8 cellular contexts compared by ENCODE assay signal in the genomic region with DNA sequence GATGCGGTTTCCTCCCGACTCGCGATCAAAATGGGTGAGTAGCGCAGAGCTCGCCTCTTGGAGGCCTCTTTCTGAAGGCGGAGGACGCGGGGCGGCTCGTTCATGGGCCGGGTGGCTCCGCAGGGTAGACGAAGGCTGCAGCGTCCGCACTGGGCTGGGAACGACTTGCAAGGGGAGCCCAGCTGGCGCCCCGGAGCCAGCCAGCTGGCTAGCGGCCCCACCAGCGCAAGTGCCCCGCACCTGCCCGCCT. TPM values are rescaled to one million over a fixed set of nuclear protein-coding genes. Genes with fewer than 3 reads are reported as not detected.
DNase-seq lines count a peak whose midpoint lies in the region; ATAC-seq and TF ChIP-seq lines count a peak whose summit lies in the region.

No MANE protein-coding gene starts in this region.

- no peak for ATAC-seq in activated T-cell treated with anti-CD3 and anti-CD28 coated beads, Interleukin-2, amount 50 U/mL, for 4 hours

- no peaks in the 10 kb centered on the region for H3K9me3 Mint-ChIP-seq in activated T-cell treated with anti-CD3 and anti-CD28 coated beads, Interleukin-2, amount 50 U/mL, for 4 hours

- no peak for TF ChIP-seq EP300 in neural cell (conservative IDR thresholded peaks at IDR 0.05; ENCODE audit: poor library complexity, severe bottlenecking)

- no peak for TF ChIP-seq RAD21 in neural cell (conservative IDR thresholded peaks at IDR 0.05)

- no peaks in the 10 kb centered on the region for H3K9me3 ChIP-seq in HUES48 (ENCODE audit: control insufficient read depth, insufficient read depth, low read length)
- no peaks in the 10 kb centered on the region for H3K9me3 ChIP-seq in neural cell (ENCODE audit: low read length)

- peak overlapping the region; percentile 74 for H2AFZ ChIP-seq in neural cell (ENCODE audit: low read depth, low read length)

- H3K9ac ChIP-seq in HUES48 (ENCODE audit: low read depth, low read length) (no peak overlapping the region), neural cell (ENCODE audit: low read length) (peak overlapping the region; percentile 69)

- H3K27me3 ChIP-seq in HUES48 (ENCODE audit: control insufficient read depth, insufficient read depth, low read length) (0 out of 2 replicates have a peak, but pooled peaks cover 3% of the 10 kb centered on the region), neural cell (ENCODE audit: insufficient read depth, low read depth, low read length) (no peaks in the 10 kb centered on the region)

- no peaks in the 10 kb centered on the region for H4K20me1 ChIP-seq in neural cell (ENCODE audit: insufficient read depth)

- no peaks in the 10 kb centered on the region for H3F3A ChIP-seq in neural cell (ENCODE audit: insufficient read depth, low read length, poor library complexity, severe bottlenecking)

- no peak for TF ChIP-seq CTCF in coronary artery (IDR thresholded peaks at IDR 0.05)
- no peak for TF ChIP-seq CTCF in neural cell (IDR thresholded peaks at IDR 0.05; ENCODE audit: poor library complexity, severe bottlenecking)

- peak overlapping the region; percentile 36 for H3K4me2 ChIP-seq in neural cell (ENCODE audit: low read length)

- peaks cover 7% of the 10 kb centered on the region for H3K79me2 ChIP-seq in neural cell (replicated peaks; ENCODE audit: insufficient read depth, low read length)

- H3K36me3 Mint-ChIP-seq in activated T-cell treated with anti-CD3 and anti-CD28 coated beads, Interleukin-2, amount 50 U/mL, for 4 hours (ENCODE audit: insufficient read depth) = no peaks in the 10 kb centered on the region

- no peak for DNase-seq in activated T-cell treated with anti-CD3 and anti-CD28 coated beads, Interleukin-2, amount 50 U/mL, for 4 hours
- DNase-seq in activated T-cell treated with anti-CD3 and anti-CD28 coated beads for 4 hours = no peak
- no peak for DNase-seq in coronary artery (ENCODE audit: low spot score)
- DNase-seq in stimulated activated CD4-positive, alpha-beta T cell treated with anti-CD3 and anti-CD28 coated beads, Interleukin-2, amount 100 ng/mL, for 48 hours = no peak
- DNase-seq in HT-29 (ENCODE audit: low spot score) = no peak
- DNase-seq in T-helper 9 cell = no peak

- peak overlapping the region; percentile 86 for H3K4me3 ChIP-seq in HUES48 (ENCODE audit: low read depth, low read length)
- peak overlapping the region; percentile 93 for H3K4me3 ChIP-seq in coronary artery
- peak overlapping the region; percentile 98 for H3K4me3 ChIP-seq in neural cell (ENCODE audit: low read length)

- H3K27ac ChIP-seq in HUES48 (ENCODE audit: low read depth, low read length) = no peak overlapping the region
- H3K27ac ChIP-seq in coronary artery = peak overlapping the region in 1 of 2 donors; percentile 61
- H3K27ac ChIP-seq in neural cell (ENCODE audit: low read length) = peak overlapping the region; percentile 76

- no peaks in the 10 kb centered on the region for H3K9me2 ChIP-seq in neural cell (ENCODE audit: insufficient read depth, low read length)

- H3K36me3 ChIP-seq in HUES48 (ENCODE audit: control insufficient read depth, insufficient read depth, low read length) (0 out of 2 replicates have a peak, but pooled peaks cover 7% of the 10 kb centered on the region), neural cell (ENCODE audit: insufficient read depth, low read length) (no peaks in the 10 kb centered on the region)

- no peaks in the 10 kb centered on the region for H3K27me3 Mint-ChIP-seq in activated T-cell treated with anti-CD3 and anti-CD28 coated beads, Interleukin-2, amount 50 U/mL, for 4 hours (ENCODE audit: low read depth)

- H3K4me3 Mint-ChIP-seq in activated T-cell treated with anti-CD3 and anti-CD28 coated beads, Interleukin-2, amount 50 U/mL, for 4 hours = peak overlapping the region; percentile 97

- peaks cover 20% of the 10 kb centered on the region; the same call in 1 of the 2 replicates for H3K4me1 ChIP-seq in HUES48 (ENCODE audit: control insufficient read depth, insufficient read depth, low read length)

- H3K4me1 Mint-ChIP-seq in activated T-cell treated with anti-CD3 and anti-CD28 coated beads, Interleukin-2, amount 50 U/mL, for 4 hours (ENCODE audit: low read depth) = peaks cover 40% of the 10 kb centered on the region

TF ChIP-seq in neural cell, 6 proteins besides CTCF, POLR2A, EP300 and RAD21:
- TF ChIP-seq SMC3 (conservative IDR thresholded peaks at IDR 0.05; ENCODE audit: poor library complexity) (no peak), MXI1 (conservative IDR thresholded peaks at IDR 0.05; ENCODE audit: poor library complexity, severe bottlenecking) (no peak), POLR2AphosphoS5 (IDR thresholded peaks at IDR 0.05) (no peak)
- TF ChIP-seq, protein P1, sequence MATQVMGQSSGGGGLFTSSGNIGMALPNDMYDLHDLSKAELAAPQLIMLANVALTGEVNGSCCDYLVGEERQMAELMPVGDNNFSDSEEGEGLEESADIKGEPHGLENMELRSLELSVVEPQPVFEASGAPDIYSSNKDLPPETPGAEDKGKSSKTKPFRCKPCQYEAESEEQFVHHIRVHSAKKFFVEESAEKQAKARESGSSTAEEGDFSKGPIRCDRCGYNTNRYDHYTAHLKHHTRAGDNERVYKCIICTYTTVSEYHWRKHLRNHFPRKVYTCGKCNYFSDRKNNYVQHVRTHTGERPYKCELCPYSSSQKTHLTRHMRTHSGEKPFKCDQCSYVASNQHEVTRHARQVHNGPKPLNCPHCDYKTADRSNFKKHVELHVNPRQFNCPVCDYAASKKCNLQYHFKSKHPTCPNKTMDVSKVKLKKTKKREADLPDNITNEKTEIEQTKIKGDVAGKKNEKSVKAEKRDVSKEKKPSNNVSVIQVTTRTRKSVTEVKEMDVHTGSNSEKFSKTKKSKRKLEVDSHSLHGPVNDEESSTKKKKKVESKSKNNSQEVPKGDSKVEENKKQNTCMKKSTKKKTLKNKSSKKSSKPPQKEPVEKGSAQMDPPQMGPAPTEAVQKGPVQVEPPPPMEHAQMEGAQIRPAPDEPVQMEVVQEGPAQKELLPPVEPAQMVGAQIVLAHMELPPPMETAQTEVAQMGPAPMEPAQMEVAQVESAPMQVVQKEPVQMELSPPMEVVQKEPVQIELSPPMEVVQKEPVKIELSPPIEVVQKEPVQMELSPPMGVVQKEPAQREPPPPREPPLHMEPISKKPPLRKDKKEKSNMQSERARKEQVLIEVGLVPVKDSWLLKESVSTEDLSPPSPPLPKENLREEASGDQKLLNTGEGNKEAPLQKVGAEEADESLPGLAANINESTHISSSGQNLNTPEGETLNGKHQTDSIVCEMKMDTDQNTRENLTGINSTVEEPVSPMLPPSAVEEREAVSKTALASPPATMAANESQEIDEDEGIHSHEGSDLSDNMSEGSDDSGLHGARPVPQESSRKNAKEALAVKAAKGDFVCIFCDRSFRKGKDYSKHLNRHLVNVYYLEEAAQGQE (IDR thresholded peaks at IDR 0.05; ENCODE audit: borderline replicate concordance) = no peak

RNA-seq across cellular contexts. Expression of a gene that starts 0.3 kb away (rescaled TPM):
- 10 to 100 TPM; 35.6 to 62.7 (median 49.8) TPM for total RNA-seq in activated T-cell treated with anti-CD3 and anti-CD28 coated beads, Interleukin-2, amount 50 U/mL, for 4 hours
- 26.0 and 32.6 TPM in 2 replicates for polyA plus RNA-seq in neural cell
- 27.9 and 31.2 TPM in 2 replicates for polyA minus RNA-seq in neural cell
- total RNA-seq in HT-29 (2014; rRNA removed; shearing (Covaris generic)) = 13.4 and 15.9 TPM in 2 replicates

RNA-seq across cellular contexts. Expression of a gene that starts 0.7 kb away (rescaled TPM):
- total RNA-seq in activated T-cell treated with anti-CD3 and anti-CD28 coated beads, Interleukin-2, amount 50 U/mL, for 4 hours = 10 to 100 TPM; 66.3 to 74.1 (median 73.7) TPM
- 53.0 and 59.3 TPM in 2 replicates for polyA plus RNA-seq in neural cell
- polyA minus RNA-seq in neural cell = 41.1 and 47.5 TPM in 2 replicates
- total RNA-seq in HT-29 (2014; rRNA removed; shearing (Covaris generic)) = 45.6 and 69.6 TPM in 2 replicates

RNA-seq across cellular contexts. Expression of a gene that starts 38.9 kb away (rescaled TPM):
- total RNA-seq in activated T-cell treated with anti-CD3 and anti-CD28 coated beads, Interleukin-2, amount 50 U/mL, for 4 hours = under 1 TPM; 0.60 to 0.76 (median 0.63) TPM
- not detected in 2 replicates for polyA plus RNA-seq in neural cell
- polyA minus RNA-seq in neural cell = not detected in 2 replicates
- total RNA-seq in HT-29 (2014; rRNA removed; shearing (Covaris generic)) = 3.0 and 4.1 TPM in 2 replicates

RNA-seq across cellular contexts. Expression of a gene that starts 47.5 kb away (rescaled TPM):
- total RNA-seq in activated T-cell treated with anti-CD3 and anti-CD28 coated beads, Interleukin-2, amount 50 U/mL, for 4 hours = 10 to 100 TPM; 40.5 to 42.3 (median 41.8) TPM
- polyA plus RNA-seq in neural cell = 142 and 164 TPM in 2 replicates
- 63.5 and 84.6 TPM in 2 replicates for polyA minus RNA-seq in neural cell
- 29.0 and 29.8 TPM in 2 replicates for total RNA-seq in HT-29 (2014; rRNA removed; shearing (Covaris generic))
